In genomic region chr1:221992427-221992826, GRCh38 we compare ENCODE assay signal across 17 cellular contexts.
DNase-seq lines count a peak whose midpoint lies in the region; ATAC-seq and TF ChIP-seq lines count a peak whose summit lies in the region.
"Had no signal": no experiment of that assay in that cellular context is flagged by ENCODE, and none has a peak within 500 bp of the region (broad histone marks: within the 10 kb centered on the region; RNA-seq: fewer than 3 reads in every experiment).

No MANE protein-coding gene starts in this region.

- peaks cover 7% of the 10 kb centered on the region for H3K4me1 Mint-ChIP-seq in endodermal cell

- no peaks in the 10 kb centered on the region for H3K4me1 ChIP-seq in endodermal cell (ENCODE audit: control insufficient read depth, insufficient read depth, low read length)
- H3K4me1 ChIP-seq: psoas muscle had no signal

- no peaks in the 10 kb centered on the region for H3K27me3 Mint-ChIP-seq in endodermal cell (ENCODE audit: insufficient read depth)

- H3K36me3 ChIP-seq in endodermal cell (ENCODE audit: control insufficient read depth, insufficient read depth, low read length): no peaks in the 10 kb centered on the region
- H3K36me3 ChIP-seq: esophagus muscularis mucosa had no signal

- H3K27ac Mint-ChIP-seq in endodermal cell: no peak overlapping the region

- H3K27me3 ChIP-seq in endodermal cell (ENCODE audit: control insufficient read depth, insufficient read depth, low read length, poor library complexity, severe bottlenecking): no peaks in the 10 kb centered on the region
- H3K27me3 ChIP-seq: esophagus muscularis mucosa, hepatocyte had no signal

- no peak for TF ChIP-seq CTCF in endodermal cell (conservative IDR thresholded peaks at IDR 0.05)

- peaks cover 2% of the 10 kb centered on the region for H3K9me3 Mint-ChIP-seq in endodermal cell

- peaks cover 8% of the 10 kb centered on the region for H3K9me3 ChIP-seq in endodermal cell (ENCODE audit: control insufficient read depth, low read length)
- H3K9me3 ChIP-seq: esophagus muscularis mucosa, psoas muscle had no signal

- peak overlapping the region; percentile 26 for H3K4me3 ChIP-seq in endodermal cell (ENCODE audit: low read length)
- H3K4me3 ChIP-seq: esophagus muscularis mucosa, hepatocyte, psoas muscle had no signal

- H3K9ac ChIP-seq in endodermal cell (ENCODE audit: extremely low read depth, low read length, poor library complexity, severe bottlenecking): no peak overlapping the region

- peak; percentile 26 for ATAC-seq in GM18868 (IDR thresholded peaks at IDR 0.05; ENCODE audit: unreplicated experiment)
- peak; percentile 59 for ATAC-seq in GM21528 (IDR thresholded peaks at IDR 0.05; ENCODE audit: low FRiP score, unreplicated experiment)
- ATAC-seq in HG03378 (IDR thresholded peaks at IDR 0.05; ENCODE audit: unreplicated experiment): peak; percentile 71
- no peak for ATAC-seq in HG02571 (IDR thresholded peaks at IDR 0.05; ENCODE audit: unreplicated experiment)
- ATAC-seq: left colon, psoas muscle had no signal

- no peak overlapping the region for H3K27ac ChIP-seq in endodermal cell (ENCODE audit: low read depth, low read length)
- H3K27ac ChIP-seq: esophagus muscularis mucosa, hepatocyte, psoas muscle had no signal

- 80 to 97% methylated on average over 1 to 2 of the region's 2 CpGs for WGBS in endodermal cell (ENCODE audit: insufficient coverage in 1 of 2, insufficient read length in 1 of 2), 2 experiments

- no peak overlapping the region for H3K4me3 Mint-ChIP-seq in endodermal cell

- no peaks in the 10 kb centered on the region for H3K36me3 Mint-ChIP-seq in endodermal cell (ENCODE audit: low read depth)

- no peak for DNase-seq in endodermal cell
- no peak for DNase-seq in D341Med (ENCODE audit: low spot score)
- no peak for DNase-seq in A172 (ENCODE audit: low spot score)
- no peak for DNase-seq in NCI-H2029 (lab: John Stamatoyannopoulos, UW)
- DNase-seq: activated CD4-positive, alpha-beta T cell treated with anti-CD3 and anti-CD28 coated beads for 48 hours; AML-193; left colon; MM.1S; NCI-H2107; psoas muscle; SHP77 treated with DMSO at 0.1 percent for 48 hours had no signal
